In genomic region chr12:1591029-1591428, GRCh38 we compare ENCODE assay signal across 7 cellular contexts. TPM values are rescaled to one million over a fixed set of nuclear protein-coding genes. Genes with fewer than 3 reads are reported as not detected.
DNase-seq lines count a peak whose midpoint lies in the region; ATAC-seq and TF ChIP-seq lines count a peak whose summit lies in the region.

No MANE protein-coding gene starts in this region.

- ATAC-seq in HG03378 (IDR thresholded peaks at IDR 0.05; ENCODE audit: unreplicated experiment) (no peak), GM18502 (IDR thresholded peaks at IDR 0.05; ENCODE audit: poor library complexity, unreplicated experiment) (no peak), GM18858 (IDR thresholded peaks at IDR 0.05; ENCODE audit: unreplicated experiment) (no peak)

- POLR2A ChIA-PET in RWPE1 (lab: Yijun Ruan, JAX; ENCODE audit: low non-redundant PET) = no interaction called here

- H3K36me3 ChIP-seq in neuron (ENCODE audit: insufficient read depth, low read length) = no peaks in the 10 kb centered on the region

- DNase-seq in HCEC 1CT = peak; percentile 54
- DNase-seq in RWPE1 (ENCODE audit: low spot score) = peak; percentile 72
- no peak for DNase-seq in dorsolateral prefrontal cortex

- no peak overlapping the region for H2AFZ ChIP-seq in neuron (ENCODE audit: low read depth, low read length)

- TF ChIP-seq CTCF in RWPE1 (conservative IDR thresholded peaks at IDR 0.05; ENCODE audit: low read depth) (no peak), dorsolateral prefrontal cortex (IDR thresholded peaks at IDR 0.05 in 54 of 56, conservative IDR thresholded peaks at IDR 0.05 in 2 of 56; ENCODE audit: low read depth in 1 of 56, partially characterized antibody in 56 of 56) (peak in 5 of 56 donors; percentile 6 to 23 (median 14))

- H3K27ac ChIP-seq in RWPE1 (no peak overlapping the region), dorsolateral prefrontal cortex (peak overlapping the region in 56 of 59 donors; percentile 32 to 100 (median 93))

- CTCF ChIA-PET in RWPE1 (lab: Yijun Ruan, JAX) = interaction anchor here (1.6 kb wide), 1 partner anchor 473 kb away, joined by 4 read pairs; no protein-coding TSS in a partner anchor

- intact Hi-C loops in dorsolateral prefrontal cortex (cut with DNase I) = loop anchor here (5.0 to 10.0 kb wide), 2 partner anchors 599 to 836 kb away; partner anchors contain the start of genes ERC1 (in 1 of the 2) and WNK1 (in 1 of the 2)

- H3K27me3 ChIP-seq in dorsolateral prefrontal cortex (no peaks in the 10 kb centered on the region), neuron (ENCODE audit: insufficient read depth, low read length) (no peaks in the 10 kb centered on the region)

- H3K9me3 ChIP-seq in neuron (ENCODE audit: low read length) = no peaks in the 10 kb centered on the region

- H3K4me1 ChIP-seq in neuron (ENCODE audit: insufficient read depth, low read length) = peaks cover 70% of the 10 kb centered on the region

- H3K4me3 ChIP-seq in dorsolateral prefrontal cortex (peak overlapping the region; percentile 63 to 93 (median 81)), neuron (ENCODE audit: low read length) (peak overlapping the region; percentile 48)

RNA-seq across cellular contexts. Expression of gene FBXL14, which starts 3.4 kb away (rescaled TPM):
- total RNA-seq in dorsolateral prefrontal cortex = 10 to 100 TPM; 26.6 to 73.6 (median 35.7) TPM

RNA-seq across cellular contexts. Expression of gene WNT5B, which starts 38.0 kb away (rescaled TPM):
- 1 to 10 TPM; 2.2 to 9.3 (median 5.1) TPM for total RNA-seq in dorsolateral prefrontal cortex

Comparison
In these comparisons a context has a peak if more than half of its experiments do, and no peak if none do; other contexts are left out.
1. DNase-seq: peak in HCEC 1CT (single experiment) and RWPE1 (single experiment); none in dorsolateral prefrontal cortex (0 of 10).